In the genomic region with DNA sequence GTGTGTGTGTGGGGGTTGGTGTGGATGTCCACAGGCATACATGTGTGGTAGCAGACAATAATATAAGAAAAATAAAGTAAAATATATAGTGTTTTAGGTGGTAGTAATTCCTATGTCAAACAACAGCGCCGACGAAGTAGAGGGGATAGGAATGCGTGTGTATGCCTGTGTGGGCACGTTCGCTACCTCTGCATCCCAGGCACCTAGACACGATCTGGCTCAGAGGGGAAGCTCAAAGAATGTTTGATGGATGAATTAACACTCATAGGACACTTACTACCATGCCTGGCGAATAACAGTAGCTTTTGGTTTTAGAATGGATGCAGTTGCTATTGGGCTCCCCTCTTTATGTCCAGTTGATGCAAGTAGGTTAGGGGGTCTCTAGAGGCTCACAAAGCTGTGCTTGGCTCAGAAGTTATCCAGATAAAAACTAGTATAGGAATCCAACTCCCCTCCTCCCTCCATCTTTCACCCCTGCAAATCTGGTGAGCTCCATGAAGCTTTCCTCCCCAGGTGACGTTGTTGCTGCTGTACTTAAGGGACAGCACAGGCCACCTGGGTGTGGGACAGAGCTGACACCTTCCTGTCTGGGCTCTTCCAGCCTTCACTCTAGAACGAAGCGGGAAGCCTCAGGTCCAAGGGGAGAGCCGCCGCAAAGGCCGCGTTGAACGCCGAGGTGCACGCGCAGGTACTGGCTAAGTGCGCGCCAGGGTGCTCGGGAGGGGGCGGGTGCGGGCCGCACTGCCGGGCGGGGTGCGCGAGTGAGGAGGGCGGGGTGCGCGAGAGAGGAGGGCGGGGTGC, we compare ENCODE assay signal across 8 cellular contexts.
A peak's percentile ranks its signal among the peaks of the same experiment; 100 is the strongest.
DNase-seq lines count a peak whose midpoint lies in the region; TF ChIP-seq lines count a peak whose summit lies in the region.

No MANE protein-coding gene starts in this region.

- H3K4me3 ChIP-seq in GM12865 (ENCODE audit: low read depth, low read length), result peak overlapping the region; percentile 59
- H3K4me3 ChIP-seq in effector memory CD4-positive, alpha-beta T cell (ENCODE audit: insufficient read depth, low read depth, low read length, poor library complexity, severe bottlenecking), result peak overlapping the region; percentile 59
- H3K4me3 ChIP-seq in muscle layer of duodenum (ENCODE audit: low read depth in 1 of 2, low read length in 2 of 2), result peak overlapping the region; percentile 26 to 46

- no peak for TF ChIP-seq CTCF in GM12865 (IDR thresholded peaks at IDR 0.05; ENCODE audit: insufficient read depth, low read depth, low read length, missing control alignments)

- H3K27ac ChIP-seq in effector memory CD4-positive, alpha-beta T cell (ENCODE audit: insufficient read depth, low read length, poor library complexity, severe bottlenecking), result peak overlapping the region; percentile 75
- H3K27ac ChIP-seq in muscle layer of duodenum (ENCODE audit: low read length), result no peak overlapping the region

- DNase-seq in GM12865 (ENCODE audit: low read depth) (peak; percentile 69), M059J (ENCODE audit: low read depth) (peak; percentile 12), mesenteric fat pad (ENCODE audit: low spot score) (no peak)
- DNase-seq in activated CD8-positive, alpha-beta memory T cell treated with anti-CD3 and anti-CD28 coated beads for 1 hour (ENCODE audit: extremely low read depth in 1 of 2, low read depth in 1 of 2), result peak; percentile 27 to 61
- DNase-seq in effector memory CD4-positive, alpha-beta T cell, result peak; percentile 69 to 75 (median 71)
- peak; percentile 54 to 59 for DNase-seq in stimulated activated CD8-positive, alpha-beta memory T cell treated with anti-CD3 and anti-CD28 coated beads, Interleukin-7, amount 100 ng/mL, for 1 hour (ENCODE audit: low read depth in 2 of 2)
- no peak for DNase-seq in NK-92 treated with Interleukin-12 subunit alpha and Interleukin-12 subunit beta, amount 100 ng/mL, for 24 hours (lab: John Stamatoyannopoulos, UW)

- H3K4me1 ChIP-seq in effector memory CD4-positive, alpha-beta T cell (ENCODE audit: control insufficient read depth, insufficient read depth, low read length, poor library complexity, severe bottlenecking), result peaks cover 13% of the 10 kb centered on the region
- peaks cover 0 to 3% of the 10 kb centered on the region in 2 donors for H3K4me1 ChIP-seq in muscle layer of duodenum (ENCODE audit: control insufficient read depth in 1 of 2, insufficient read depth in 2 of 2, low read length in 2 of 2)

- H3K36me3 ChIP-seq in effector memory CD4-positive, alpha-beta T cell (ENCODE audit: control insufficient read depth, insufficient read depth, low read length), result no peaks in the 10 kb centered on the region
- H3K36me3 ChIP-seq in muscle layer of duodenum (ENCODE audit: control insufficient read depth in 1 of 2, insufficient read depth in 2 of 2, low read length in 2 of 2), result no peaks in the 10 kb centered on the region

- H3K27me3 ChIP-seq in effector memory CD4-positive, alpha-beta T cell (replicated peaks; ENCODE audit: control insufficient read depth, insufficient read depth, low read length, poor library complexity, severe bottlenecking), result no peaks in the 10 kb centered on the region
- no peaks in the 10 kb centered on the region for H3K27me3 ChIP-seq in muscle layer of duodenum (ENCODE audit: low read depth, low read length)

- no peaks in the 10 kb centered on the region for H3K9me3 ChIP-seq in effector memory CD4-positive, alpha-beta T cell (ENCODE audit: control insufficient read depth, low read length)
- no peaks in the 10 kb centered on the region for H3K9me3 ChIP-seq in muscle layer of duodenum (ENCODE audit: control insufficient read depth in 1 of 2, low read length in 2 of 2)

Comparison
In these comparisons a context has a peak if more than half of its experiments do, and no peak if none do; other contexts are left out.
1. DNase-seq: peak in GM12865 (single experiment), M059J (single experiment), activated CD8-positive, alpha-beta memory T cell treated with anti-CD3 and anti-CD28 coated beads for 1 hour (2 of 2), effector memory CD4-positive, alpha-beta T cell (3 of 3) and stimulated activated CD8-positive, alpha-beta memory T cell treated with anti-CD3 and anti-CD28 coated beads, Interleukin-7, amount 100 ng/mL, for 1 hour (2 of 2); none in mesenteric fat pad (single experiment) and NK-92 treated with Interleukin-12 subunit alpha and Interleukin-12 subunit beta, amount 100 ng/mL, for 24 hours (single experiment).
2. Peak in every context shown above with its lines, with median percentiles within 50 percentile points of each other: H3K4me3 ChIP-seq.